ENCODE assay signal across 3 cellular contexts in genomic region chr16:35575432-35575821, GRCh38.
"Had no signal": no experiment of that assay in that cellular context is flagged by ENCODE, and none has a peak within 500 bp of the region (broad histone marks: within the 10 kb centered on the region; RNA-seq: fewer than 3 reads in every experiment).

No MANE protein-coding gene starts in this region.

- H3K4me3 ChIP-seq: GM12878 had no signal

- DNase-seq: GDM1, GF-D8 had no signal
